ENCODE assay signal across 22 cellular contexts in genomic region chr1:18145851-18146618, GRCh38. TPM values are rescaled to one million over a fixed set of nuclear protein-coding genes. Genes with fewer than 3 reads are reported as not detected.
A peak's percentile ranks its signal among the peaks of the same experiment; 100 is the strongest.
DNase-seq lines count a peak whose midpoint lies in the region; ATAC-seq, FAIRE-seq and TF ChIP-seq lines count a peak whose summit lies in the region.
"Had no signal": no experiment of that assay in that cellular context is flagged by ENCODE, and none has a peak within 500 bp of the region (broad histone marks: within the 10 kb centered on the region; RNA-seq: fewer than 3 reads in every experiment).

No MANE protein-coding gene starts in this region.

- no peak for TF ChIP-seq CTCF in HEK293 (tag by site-specific recombination; IDR thresholded peaks at IDR 0.05)

- peak overlapping the region in 1 of 2 donors; percentile 34 for H3K9ac ChIP-seq in mucosa of rectum (ENCODE audit: low read depth in 1 of 2, low read length in 2 of 2)
- H3K9ac ChIP-seq: GM23248 had no signal

- CTCF ChIA-PET in HEK293 (lab: Yijun Ruan, JAX): no interaction called here

- no peak overlapping the region for H3K4me3 ChIP-seq in HEK293 (ENCODE audit: low read depth, low read length)
- H3K4me3 ChIP-seq in mucosa of rectum (ENCODE audit: low read length in 2 of 2): no peak overlapping the region
- H3K4me3 ChIP-seq: GM23248 had no signal

- in situ Hi-C loops in Caki2 (cut with HindIII; ENCODE audit: low pct_unique_long_range_greater_than_20kb, low sequenced_read_pairs): no loop called here

- H3K9me3 ChIP-seq in HEK293 (ENCODE audit: control insufficient read depth, insufficient read depth, low read depth, low read length): no peaks in the 10 kb centered on the region
- no peaks in the 10 kb centered on the region for H3K9me3 ChIP-seq in mucosa of rectum (ENCODE audit: control insufficient read depth in 2 of 2, low read length in 2 of 2)

- DNase-seq in Caki2 (ENCODE audit: low read depth) (peak; percentile 12), left ventricle myocardium superior (no peak), glomerular visceral epithelial cell (ENCODE audit: extremely low spot score) (no peak), GM19239 (ENCODE audit: insufficient read length, low spot score) (no peak)
- DNase-seq: CD4-positive, CD25-positive, alpha-beta regulatory T cell; DND-41; GM23248; KBM-7; NCI-H1105 treated with DMSO at 0.1 percent for 48 hours; NCI-H1694; NCI-H2081; NCI-H2171; NCI-H345; NCI-H526; OCI-M1 had no signal

- H3K27ac ChIP-seq in HEK293 (ENCODE audit: extremely low read depth, low read depth, low read length): no peak overlapping the region
- peak overlapping the region; percentile 59 to 63 for H3K27ac ChIP-seq in mucosa of rectum (ENCODE audit: low read depth in 2 of 2, low read length in 2 of 2)
- H3K27ac ChIP-seq: GM23248 had no signal

- H3K27me3 ChIP-seq in mucosa of rectum (ENCODE audit: control insufficient read depth in 2 of 2, insufficient read depth in 2 of 2, low read length in 2 of 2): no peaks in the 10 kb centered on the region

- ATAC-seq in left ventricle myocardium superior (peak; percentile 60), HG03097 (IDR thresholded peaks at IDR 0.05; ENCODE audit: low FRiP score, unreplicated experiment) (no peak)

- FAIRE-seq in GM19239 (lab: Jason Lieb, UNC): no peak
- FAIRE-seq: GM12891, RCC 7860 had no signal

- POLR2A ChIA-PET in HEK293 (lab: Yijun Ruan, JAX): no interaction called here

- H3K4me1 ChIP-seq in HEK293 (ENCODE audit: control insufficient read depth, insufficient read depth, low read length): no peaks in the 10 kb centered on the region
- H3K4me1 ChIP-seq in mucosa of rectum (ENCODE audit: control insufficient read depth in 2 of 2, insufficient read depth in 2 of 2, low read length in 2 of 2): peaks cover 7 to 22% of the 10 kb centered on the region in 2 donors

- no peaks in the 10 kb centered on the region for H3K36me3 ChIP-seq in HEK293 (ENCODE audit: control insufficient read depth in 2 of 2, insufficient read depth in 1 of 2, low read length in 2 of 2)
- H3K36me3 ChIP-seq in mucosa of rectum (ENCODE audit: control insufficient read depth in 2 of 2, insufficient read depth in 2 of 2, low read length in 2 of 2): no peaks in the 10 kb centered on the region

- intact Hi-C loops in left ventricle myocardium superior (cut with micrococcal nuclease): no loop called here

TF ChIP-seq in HEK293, 187 proteins besides CTCF, POLR2A, EP300 and RAD21 (continues in another document):
- TF ChIP-seq ZNF37A (tag by site-specific recombination; IDR thresholded peaks at IDR 0.05): no peak
- TF ChIP-seq ZNF704 (tag by site-specific recombination; IDR thresholded peaks at IDR 0.05): no peak
- 0 out of 2 replicates have a peak, but pooled peaks have one; percentile 30 for TF ChIP-seq ZNF600 (tag by site-specific recombination; IDR thresholded peaks at IDR 0.05)
- TF ChIP-seq ZNF239 (tag by site-specific recombination; IDR thresholded peaks at IDR 0.05): no peak
- peak; percentile 52; the same call in 1 of the 2 replicates for TF ChIP-seq ZNF423 (tag by site-specific recombination; IDR thresholded peaks at IDR 0.05)
- TF ChIP-seq EGR2 (tag by site-specific recombination; IDR thresholded peaks at IDR 0.05; ENCODE audit: low read depth): peak; percentile 48
- no peak for TF ChIP-seq HIC1 (tag by site-specific recombination; IDR thresholded peaks at IDR 0.05)
- no peak for TF ChIP-seq MEIS1 (CRISPR knock-in tag; IDR thresholded peaks at IDR 0.05; ENCODE audit: borderline replicate concordance)
- no peak for TF ChIP-seq GLI4 (tag by site-specific recombination; IDR thresholded peaks at IDR 0.05)
- no peak for TF ChIP-seq ZNF148 (tag by site-specific recombination; IDR thresholded peaks at IDR 0.05; ENCODE audit: borderline replicate concordance)
- TF ChIP-seq SCRT2 (tag by site-specific recombination; IDR thresholded peaks at IDR 0.05): no peak
- TF ChIP-seq GLIS2 (tag by site-specific recombination; IDR thresholded peaks at IDR 0.05): no peak
- TF ChIP-seq BCL11A (tag by site-specific recombination; IDR thresholded peaks at IDR 0.05; ENCODE audit: low read depth): no peak
- no peak for TF ChIP-seq ZNF132 (tag by site-specific recombination; IDR thresholded peaks at IDR 0.05; ENCODE audit: borderline replicate concordance)
- peak; percentile 22; the same call in 1 of the 2 replicates for TF ChIP-seq GLIS1 (tag by site-specific recombination; IDR thresholded peaks at IDR 0.05)
- TF ChIP-seq REST (tag by site-specific recombination; IDR thresholded peaks at IDR 0.05): no peak
- TF ChIP-seq ZNF843 (tag by site-specific recombination; IDR thresholded peaks at IDR 0.05): no peak

RNA-seq across cellular contexts. Expression of gene IGSF21, which starts 38.4 kb away (rescaled TPM):
- not detected in 2 replicates for total RNA-seq in Caki2 (2014; rRNA removed; shearing (Covaris generic); ENCODE audit: low replicate concordance)
- total RNA-seq in left ventricle myocardium superior: 1.8 TPM
- total RNA-seq: CD4-positive, CD25-positive, alpha-beta regulatory T cell; G401; GM23248; SK-MEL-5 had no signal
